9 cellular contexts compared by ENCODE assay signal in genomic region chr19:41940443-41941409, GRCh38. TPM values are rescaled to one million over a fixed set of nuclear protein-coding genes. Genes with fewer than 3 reads are reported as not detected.
DNase-seq lines count a peak whose midpoint lies in the region; ATAC-seq, FAIRE-seq and TF ChIP-seq lines count a peak whose summit lies in the region.
"Had no signal": no experiment of that assay in that cellular context is flagged by ENCODE, and none has a peak within 500 bp of the region (broad histone marks: within the 10 kb centered on the region; RNA-seq: fewer than 3 reads in every experiment).

No MANE protein-coding gene starts in this region.

- CTCF ChIA-PET in A673 (lab: Charles Lee) = interaction anchor here (0.6 kb wide), 1 partner anchor 24 kb away, joined by 8 read pairs; no protein-coding TSS in a partner anchor

- H3K4me3 Mint-ChIP-seq in GM23338 = peak overlapping the region; percentile 85
- H3K4me3 Mint-ChIP-seq in astrocyte (ENCODE audit: unreplicated experiment) = peak overlapping the region; percentile 84

- no TSS peak for BruUV-seq in A673 (replicated peaks; lab: Mats Ljungman, UMichigan)

- H3K27me3 Mint-ChIP-seq in GM23338 (ENCODE audit: insufficient read depth, low read depth, poor library complexity) (peaks cover 32% of the 10 kb centered on the region), astrocyte (ENCODE audit: low read depth, unreplicated experiment) (peaks cover 33% of the 10 kb centered on the region)

- H3K27ac Mint-ChIP-seq in GM23338 = no peak overlapping the region
- no peak overlapping the region for H3K27ac Mint-ChIP-seq in astrocyte (ENCODE audit: unreplicated experiment)

- H3K27ac ChIP-seq in A673 (ENCODE audit: low read depth, low read length, poor library complexity, severe bottlenecking) = peak overlapping the region; percentile 65
- no peak overlapping the region for H3K27ac ChIP-seq in GM23338 (ENCODE audit: low read depth)
- H3K27ac ChIP-seq in astrocyte (ENCODE audit: low read depth, low read length) = no peak overlapping the region
- H3K27ac ChIP-seq in mesodermal cell (ENCODE audit: low read depth, low read length, severe bottlenecking) = no peak overlapping the region

- WGBS in mesodermal cell (ENCODE audit: insufficient coverage in 2 of 2), 2 experiments = 9 to 11% methylated on average over 34 to 46 of the region's 72 CpGs

- H3K9me2 ChIP-seq in GM23338 (ENCODE audit: insufficient read depth) = no peaks in the 10 kb centered on the region

- peaks cover 4% of the 10 kb centered on the region; the same call in 1 of the 2 replicates for H3F3A ChIP-seq in GM23338 (replicated peaks; ENCODE audit: low read depth)

- peak overlapping the region; percentile 94 for H2AFZ ChIP-seq in GM23338
- H2AFZ ChIP-seq in astrocyte (ENCODE audit: low read depth, low read length) = peak overlapping the region; percentile 75

- peak overlapping the region; percentile 78 for H3K9ac ChIP-seq in astrocyte (ENCODE audit: low read length)

- H3K4me1 ChIP-seq in A673 (ENCODE audit: insufficient read depth, low read length, poor library complexity, severe bottlenecking) = peaks cover 20% of the 10 kb centered on the region
- H3K4me1 ChIP-seq in GM23338 (ENCODE audit: insufficient read depth) = peaks cover 5% of the 10 kb centered on the region; the same call in 1 of the 2 replicates
- peaks cover 14% of the 10 kb centered on the region for H3K4me1 ChIP-seq in astrocyte (ENCODE audit: insufficient read depth, low read length)
- peaks cover 3% of the 10 kb centered on the region for H3K4me1 ChIP-seq in mesodermal cell (ENCODE audit: control insufficient read depth, insufficient read depth, low read length, poor library complexity, severe bottlenecking)

- H3K36me3 Mint-ChIP-seq in GM23338 (ENCODE audit: low read depth) (peaks cover 3% of the 10 kb centered on the region; the same call in 1 of the 3 replicates), astrocyte (ENCODE audit: low read depth, unreplicated experiment) (peaks cover 8% of the 10 kb centered on the region)

- H3K27me3 ChIP-seq in A673 (replicated peaks; ENCODE audit: insufficient read depth, low read depth, low read length, poor library complexity) (no peaks in the 10 kb centered on the region), GM23338 (ENCODE audit: insufficient read depth) (peaks cover 63% of the 10 kb centered on the region), astrocyte (ENCODE audit: insufficient read depth, low read length) (peaks cover 8% of the 10 kb centered on the region)

- H3K4me2 ChIP-seq in GM23338 = peak overlapping the region; percentile 87
- peak overlapping the region; percentile 95 for H3K4me2 ChIP-seq in astrocyte (ENCODE audit: low read length)

- H4K20me1 ChIP-seq in GM23338 (replicated peaks; ENCODE audit: insufficient read depth) (0 out of 2 replicates have a peak, but pooled peaks cover 4% of the 10 kb centered on the region), astrocyte (ENCODE audit: insufficient read depth, low read length) (peaks cover 5% of the 10 kb centered on the region)

- ATAC-seq in GM23338 (no peak; the same call in 2 of the 3 replicates), HG02588 (IDR thresholded peaks at IDR 0.05; ENCODE audit: unreplicated experiment) (no peak), GM18517 (IDR thresholded peaks at IDR 0.05; ENCODE audit: unreplicated experiment) (no peak)

- intact Hi-C loops in A673 (cut with micrococcal nuclease; ENCODE audit: unreplicated experiment) = no loop called here

- H3K9me3 Mint-ChIP-seq in GM23338 (peaks cover 8% of the 10 kb centered on the region; the same call in 1 of the 3 replicates), astrocyte (ENCODE audit: unreplicated experiment) (peaks cover 5% of the 10 kb centered on the region)

- POLR2A ChIA-PET in A673 (lab: Charles Lee; ENCODE audit: low non-redundant PET) = interaction anchor here (0.6 kb wide), 1 partner anchor 1723 kb away, joined by 12 read pairs; no protein-coding TSS in a partner anchor

- DNase-seq in A673 (ENCODE audit: low spot score) (no peak), GM23338 (ENCODE audit: low spot score) (peak; percentile 17), astrocyte (ENCODE audit: low read depth) (no peak), UCSD-AML1 (lab: John Stamatoyannopoulos, UW; ENCODE audit: unreplicated experiment) (no peak), H4 (ENCODE audit: low spot score) (no peak)

- no peak for FAIRE-seq in astrocyte (lab: Jason Lieb, UNC)

- no peaks in the 10 kb centered on the region for H3K36me3 ChIP-seq in A673 (ENCODE audit: insufficient read depth, low read length, poor library complexity, severe bottlenecking)
- H3K36me3 ChIP-seq in GM23338 (ENCODE audit: insufficient read depth) = no peaks in the 10 kb centered on the region
- no peaks in the 10 kb centered on the region for H3K36me3 ChIP-seq in astrocyte (ENCODE audit: insufficient read depth, low read length)
- no peaks in the 10 kb centered on the region for H3K36me3 ChIP-seq in mesodermal cell (ENCODE audit: control insufficient read depth, insufficient read depth, low read length)

- TF ChIP-seq CTCF in A673 (conservative IDR thresholded peaks at IDR 0.05; ENCODE audit: low read depth, low read length) (no peak), GM23338 (conservative IDR thresholded peaks at IDR 0.05; ENCODE audit: low read depth in 2 of 2) (no peak), astrocyte (IDR thresholded peaks at IDR 0.05; ENCODE audit: insufficient read depth, low read depth, low read length) (no peak)

- H3K79me2 ChIP-seq in GM23338 (replicated peaks; ENCODE audit: insufficient read depth) = no peaks in the 10 kb centered on the region
- no peaks in the 10 kb centered on the region for H3K79me2 ChIP-seq in astrocyte (ENCODE audit: insufficient read depth, low read length)

- H3K9me3 ChIP-seq in A673 (ENCODE audit: low read depth, low read length, poor library complexity, severe bottlenecking) (no peaks in the 10 kb centered on the region), astrocyte (ENCODE audit: insufficient read depth, low read depth, low read length) (no peaks in the 10 kb centered on the region), mesodermal cell (ENCODE audit: control insufficient read depth, low read length) (no peaks in the 10 kb centered on the region)

- H3K4me3 ChIP-seq in A673 (ENCODE audit: low read depth, low read length, poor library complexity, severe bottlenecking) (peak overlapping the region; percentile 62), GM23338 (peak overlapping the region; percentile 66), astrocyte (ENCODE audit: insufficient read depth, low read depth, low read length) (peak overlapping the region; percentile 61), mesodermal cell (ENCODE audit: extremely low read depth, insufficient read depth, low read length, poor library complexity, severe bottlenecking) (peak overlapping the region; percentile 39)

- H3K4me1 Mint-ChIP-seq in GM23338 (peaks cover 6% of the 10 kb centered on the region), astrocyte (ENCODE audit: low read depth, unreplicated experiment) (peaks cover 8% of the 10 kb centered on the region)

TF ChIP-seq in GM23338, 12 proteins besides CTCF, POLR2A, EP300 and RAD21:
- TF ChIP-seq EZH2 (IDR thresholded peaks at IDR 0.05; ENCODE audit: low read depth, unreplicated experiment) (peak; percentile 55), JUNB (IDR thresholded peaks at IDR 0.05; ENCODE audit: unreplicated experiment) (no peak), ETS1 (IDR thresholded peaks at IDR 0.05) (no peak)
TF ChIP-seq in GM23338: peak in this region for 1.

RNA-seq across cellular contexts. Expression of gene ERFL, which starts 12.5 kb away (rescaled TPM):
- 0.95 and 1.2 TPM in 2 replicates for total RNA-seq in A673 (2021)
- 0.69 TPM in 1 of 2 replicates, not detected in the other for total RNA-seq in GM23338 (2014; rRNA removed; shearing (Covaris generic))
- 0.14 TPM in 1 of 2 replicates, not detected in the other for polyA plus RNA-seq in GM23338 (2016; fragmentation: Nextera tagmentation; extraction: Ambion mirVana)
- 0.36 and 0.41 TPM in 2 replicates for total RNA-seq in astrocyte
- polyA plus RNA-seq in mesodermal cell (2013, experiment 1 of 2) = 0.29 TPM
- 0.35 TPM for polyA plus RNA-seq in mesodermal cell (2013, experiment 2 of 2)
- not detected in 2 replicates for total RNA-seq in H4 (2014; rRNA removed; shearing (Covaris generic))
- total RNA-seq: dermis microvascular lymphatic vessel endothelial cell had no signal

RNA-seq across cellular contexts. Expression of gene RABAC1, which starts 18.4 kb away (rescaled TPM):
- total RNA-seq in A673 (2021) (114 and 124 TPM in 2 replicates), astrocyte (257 and 278 TPM in 2 replicates)
- 113 and 151 TPM in 2 replicates for total RNA-seq in GM23338 (2014; rRNA removed; shearing (Covaris generic))
- polyA plus RNA-seq in GM23338 (2016; fragmentation: Nextera tagmentation; extraction: Ambion mirVana) = 206 and 215 TPM in 2 replicates
- 137 TPM for polyA plus RNA-seq in mesodermal cell (2013, experiment 1 of 2)
- 125 TPM for polyA plus RNA-seq in mesodermal cell (2013, experiment 2 of 2)
- total RNA-seq in H4 (2014; rRNA removed; shearing (Covaris generic)) = 149 and 167 TPM in 2 replicates

RNA-seq across cellular contexts. Expression of gene ATP1A3, which starts 53.3 kb away (rescaled TPM):
- total RNA-seq in A673 (2021) = 8.5 and 9.0 TPM in 2 replicates
- total RNA-seq in GM23338 (2014; rRNA removed; shearing (Covaris generic)) = 33.1 and 37.3 TPM in 2 replicates
- 11.0 and 11.5 TPM in 2 replicates for polyA plus RNA-seq in GM23338 (2016; fragmentation: Nextera tagmentation; extraction: Ambion mirVana)
- total RNA-seq in astrocyte = 3.4 and 3.9 TPM in 2 replicates
- polyA plus RNA-seq in mesodermal cell (2013, experiment 1 of 2) = 3.8 TPM
- polyA plus RNA-seq in mesodermal cell (2013, experiment 2 of 2) = 2.3 TPM
- 2.1 and 2.8 TPM in 2 replicates for total RNA-seq in H4 (2014; rRNA removed; shearing (Covaris generic))
- total RNA-seq: dermis microvascular lymphatic vessel endothelial cell had no signal

RNA-seq across cellular contexts. Expression of gene ARHGEF1, which starts 57.7 kb away (rescaled TPM):
- 159 and 164 TPM in 2 replicates for total RNA-seq in A673 (2021)
- 36.8 and 44.7 TPM in 2 replicates for total RNA-seq in GM23338 (2014; rRNA removed; shearing (Covaris generic))
- 41.3 and 50.8 TPM in 2 replicates for polyA plus RNA-seq in GM23338 (2016; fragmentation: Nextera tagmentation; extraction: Ambion mirVana)
- 69.8 and 73.1 TPM in 2 replicates for total RNA-seq in astrocyte
- polyA plus RNA-seq in mesodermal cell (2013, experiment 1 of 2) = 74.2 TPM
- polyA plus RNA-seq in mesodermal cell (2013, experiment 2 of 2) = 62.0 TPM
- total RNA-seq in H4 (2014; rRNA removed; shearing (Covaris generic)) = 14.5 and 15.9 TPM in 2 replicates
